ENCODE assay signal across 18 cellular contexts in the genomic region with DNA sequence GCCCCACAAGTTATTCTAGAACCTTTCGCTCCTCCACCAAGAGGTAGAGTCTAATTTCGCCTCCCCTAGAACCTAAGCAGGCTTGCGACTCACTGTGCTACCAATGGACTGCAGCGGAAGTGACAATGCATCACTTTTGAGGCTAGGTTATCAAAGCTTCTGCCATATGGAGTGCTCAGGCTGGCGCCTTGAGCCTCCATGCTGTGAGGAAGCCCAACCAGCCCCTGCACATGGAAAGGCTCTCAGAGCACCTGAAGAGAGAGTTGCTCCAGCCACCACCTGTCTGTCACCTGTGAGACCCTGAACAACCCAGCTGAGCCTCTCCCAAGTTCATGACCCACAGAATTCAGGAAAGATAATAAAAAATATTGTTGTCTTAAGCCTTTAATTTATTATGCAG.
"Had no signal": no experiment of that assay in that cellular context is flagged by ENCODE, and none has a peak within 500 bp of the region (broad histone marks: within the 10 kb centered on the region; RNA-seq: fewer than 3 reads in every experiment).

No MANE protein-coding gene starts in this region.

- H3K27me3 ChIP-seq: colonic mucosa, foreskin keratinocyte, sigmoid colon, stomach had no signal

- H3K36me3 ChIP-seq: colonic mucosa, neutrophil, sigmoid colon, stomach, thoracic aorta had no signal

- ATAC-seq: foreskin keratinocyte; left colon; left ventricle myocardium superior; naive thymus-derived CD4-positive, alpha-beta T cell had no signal

- H3K4me3 Mint-ChIP-seq: naive thymus-derived CD4-positive, alpha-beta T cell; nephron progenitor cell; type B pancreatic cell had no signal

- H3K9me3 Mint-ChIP-seq: type B pancreatic cell had no signal

- H3K27ac Mint-ChIP-seq: type B pancreatic cell had no signal

- H3K27ac ChIP-seq: colonic mucosa, foreskin keratinocyte, neutrophil, skin epidermis, thoracic aorta had no signal

- H3K9me3 ChIP-seq: colonic mucosa, neutrophil, thoracic aorta had no signal

- H3K36me3 Mint-ChIP-seq: type B pancreatic cell had no signal

- DNase-seq: colonic mucosa; dermis blood vessel endothelial cell; foreskin keratinocyte; hippocampal formation; left colon; left ventricle myocardium superior; mesendoderm; naive thymus-derived CD4-positive, alpha-beta T cell; nephron progenitor cell; sigmoid colon; stimulated activated CD4-positive, alpha-beta T cell treated with anti-CD3 and anti-CD28 coated beads, Interleukin-12 subunit alpha, Interleukin-12 subunit beta, amount 100 ng/mL, for 4 hours; stimulated activated naive CD4-positive, alpha-beta T cell; stomach; substantia nigra had no signal

- H3K4me1 ChIP-seq: colonic mucosa had no signal

- H3K27me3 Mint-ChIP-seq: type B pancreatic cell had no signal

- H3K4me3 ChIP-seq: colonic mucosa, sigmoid colon, skin epidermis, stomach, thoracic aorta had no signal
